In genomic region chr3:127546970-127547733, GRCh38 we compare ENCODE assay signal across 8 cellular contexts.
A peak's percentile ranks its signal among the peaks of the same experiment; 100 is the strongest.
DNase-seq lines count a peak whose midpoint lies in the region; ATAC-seq lines count a peak whose summit lies in the region.

No MANE protein-coding gene starts in this region.

- no peak for DNase-seq in stimulated activated naive CD8-positive, alpha-beta T cell treated with anti-CD3 and anti-CD28 coated beads, Interleukin-15, Interleukin-2, amounts not matched to agents 100 U/mL and 50 U/mL, for 24 hours
- DNase-seq in activated CD4-positive, CD25-positive, alpha-beta regulatory T cell (lab: John Stamatoyannopoulos, UW) = no peak
- DNase-seq in OCI-M1 (lab: John Stamatoyannopoulos, UW) = no peak
- no peak for DNase-seq in effector CD4-positive, alpha-beta T cell
- no peak for DNase-seq in stimulated activated CD4-positive, alpha-beta T cell treated with anti-CD3 and anti-CD28 coated beads, Interleukin-4, amount 100 ng/mL, for 1 hour

- peaks cover 5% of the 10 kb centered on the region for H3K4me1 Mint-ChIP-seq in stimulated activated naive CD8-positive, alpha-beta T cell treated with anti-CD3 and anti-CD28 coated beads, Interleukin-15, Interleukin-2, amounts not matched to agents 100 ng/mL and 50 ng/mL, for 24 hours (ENCODE audit: low read depth)

- H3K9me3 Mint-ChIP-seq in stimulated activated naive CD8-positive, alpha-beta T cell treated with anti-CD3 and anti-CD28 coated beads, Interleukin-15, Interleukin-2, amounts not matched to agents 100 ng/mL and 50 ng/mL, for 24 hours = no peaks in the 10 kb centered on the region

- no peak overlapping the region for H3K27ac ChIP-seq in mucosa of rectum (ENCODE audit: low read depth in 2 of 2, low read length in 2 of 2)

- H3K36me3 ChIP-seq in endocrine pancreas (ENCODE audit: control insufficient read depth, insufficient read depth, low read length) (no peaks in the 10 kb centered on the region), mucosa of rectum (ENCODE audit: control insufficient read depth in 2 of 2, insufficient read depth in 2 of 2, low read length in 2 of 2) (no peaks in the 10 kb centered on the region)

- H3K27ac Mint-ChIP-seq in stimulated activated naive CD8-positive, alpha-beta T cell treated with anti-CD3 and anti-CD28 coated beads, Interleukin-15, Interleukin-2, amounts not matched to agents 100 ng/mL and 50 ng/mL, for 24 hours = no peak overlapping the region

- H3K4me1 ChIP-seq in endocrine pancreas (ENCODE audit: control insufficient read depth, insufficient read depth, low read length) = no peaks in the 10 kb centered on the region
- peaks cover 17 to 30% of the 10 kb centered on the region in 2 donors for H3K4me1 ChIP-seq in mucosa of rectum (ENCODE audit: control insufficient read depth in 2 of 2, insufficient read depth in 2 of 2, low read length in 2 of 2)

- peaks cover 8% of the 10 kb centered on the region for H3K27me3 Mint-ChIP-seq in stimulated activated naive CD8-positive, alpha-beta T cell treated with anti-CD3 and anti-CD28 coated beads, Interleukin-15, Interleukin-2, amounts not matched to agents 100 ng/mL and 50 ng/mL, for 24 hours

- H3K9ac ChIP-seq in endocrine pancreas (ENCODE audit: control insufficient read depth, insufficient read depth, low read length) = peak overlapping the region; percentile 38
- H3K9ac ChIP-seq in mucosa of rectum (ENCODE audit: low read depth in 1 of 2, low read length in 2 of 2) = no peak overlapping the region

- ATAC-seq in stimulated activated naive CD8-positive, alpha-beta T cell treated with anti-CD3 and anti-CD28 coated beads, Interleukin-15, Interleukin-2, amounts not matched to agents 100 U/mL and 50 U/mL, for 24 hours = no peak

- no peaks in the 10 kb centered on the region for H3K9me3 ChIP-seq in endocrine pancreas (ENCODE audit: control insufficient read depth, low read length)
- H3K9me3 ChIP-seq in mucosa of rectum (ENCODE audit: control insufficient read depth in 2 of 2, low read length in 2 of 2) = no peaks in the 10 kb centered on the region

- no peaks in the 10 kb centered on the region for H3K36me3 Mint-ChIP-seq in stimulated activated naive CD8-positive, alpha-beta T cell treated with anti-CD3 and anti-CD28 coated beads, Interleukin-15, Interleukin-2, amounts not matched to agents 100 ng/mL and 50 ng/mL, for 24 hours (ENCODE audit: low read depth)

- H3K4me3 Mint-ChIP-seq in stimulated activated naive CD8-positive, alpha-beta T cell treated with anti-CD3 and anti-CD28 coated beads, Interleukin-15, Interleukin-2, amounts not matched to agents 100 ng/mL and 50 ng/mL, for 24 hours = peak overlapping the region; percentile 52

- H3K27me3 ChIP-seq in endocrine pancreas (ENCODE audit: control insufficient read depth, insufficient read depth, low read length) (no peaks in the 10 kb centered on the region), mucosa of rectum (ENCODE audit: control insufficient read depth in 2 of 2, insufficient read depth in 2 of 2, low read length in 2 of 2) (peaks cover 0 to 2% of the 10 kb centered on the region in 2 donors)

- H3K4me3 ChIP-seq in endocrine pancreas (ENCODE audit: control insufficient read depth, insufficient read depth, low read length) (no peak overlapping the region), mucosa of rectum (ENCODE audit: low read length in 2 of 2) (peak overlapping the region; percentile 69 to 77)
